ENCODE assay signal across 18 cellular contexts in genomic region chr2:143219266-143219665, GRCh38.
"Had no signal": no experiment of that assay in that cellular context is flagged by ENCODE, and none has a peak within 500 bp of the region (broad histone marks: within the 10 kb centered on the region; RNA-seq: fewer than 3 reads in every experiment).

No MANE protein-coding gene starts in this region.

- H3K27ac Mint-ChIP-seq: activated CD4-positive, alpha-beta T cell treated with anti-CD3 and anti-CD28 coated beads, Interleukin-2, amount 10 ng/mL, durations not matched to agents 24 days and 14 days; activated CD8-positive, alpha-beta T cell treated with anti-CD3 and anti-CD28 coated beads, Interleukin-2, amount 10 ng/mL, durations not matched to agents 7 days and 5 days; T-helper 2 cell treated with Interferon-gamma antibody and Interleukin-4, amounts not matched to agents 5 μg/mL and 100 μg/mL, for 36 hours had no signal

- H3K27me3 ChIP-seq: ascending aorta, breast epithelium, dorsolateral prefrontal cortex, hepatocyte, thyroid gland had no signal

- DNase-seq: activated CD4-positive, alpha-beta T cell treated with anti-CD3 and anti-CD28 coated beads, Interleukin-2, amount 10 ng/mL, durations not matched to agents 24 days and 14 days; activated CD4-positive, CD25-positive, alpha-beta regulatory T cell; activated CD8-positive, alpha-beta memory T cell treated with anti-CD3 and anti-CD28 coated beads, Interleukin-2, amount 50 U/mL, for 4 hours; activated CD8-positive, alpha-beta T cell treated with anti-CD3 and anti-CD28 coated beads, Interleukin-2, amount 10 ng/mL, durations not matched to agents 7 days and 5 days; activated gamma-delta T cell; activated T-cell treated with anti-CD3 and anti-CD28 coated beads, Interleukin-2, amount 50 U/mL, for 48 hours; dorsolateral prefrontal cortex; islet precursor cell; naive B cell; stimulated activated CD4-positive, alpha-beta T cell treated with anti-CD3 and anti-CD28 coated beads, Interleukin-12 subunit alpha, Interleukin-12 subunit beta, amount 100 ng/mL, for 4 hours; thyroid gland had no signal

- H3K27ac ChIP-seq: ascending aorta, breast epithelium, dorsolateral prefrontal cortex, hepatocyte, parathyroid adenoma, thyroid gland had no signal

- H3K9me3 Mint-ChIP-seq: activated CD4-positive, alpha-beta T cell treated with anti-CD3 and anti-CD28 coated beads, Interleukin-2, amount 10 ng/mL, durations not matched to agents 24 days and 14 days; naive B cell; stimulated activated effector memory CD8-positive, alpha-beta T cell treated with anti-CD3 and anti-CD28 coated beads, Interleukin-12 subunit alpha, Interleukin-12 subunit beta, amount 100 ng/mL, for 72 hours; T-helper 2 cell treated with Interferon-gamma antibody and Interleukin-4, amounts not matched to agents 5 μg/mL and 100 μg/mL, for 36 hours had no signal

- ATAC-seq: activated CD8-positive, alpha-beta T cell treated with anti-CD3 and anti-CD28 coated beads, Interleukin-2, amount 10 ng/mL, durations not matched to agents 7 days and 5 days; left lobe of liver; stimulated activated effector memory CD8-positive, alpha-beta T cell treated with anti-CD3 and anti-CD28 coated beads, Interleukin-12 subunit alpha, Interleukin-12 subunit beta, amount 100 ng/mL, for 72 hours had no signal

- H3K4me1 ChIP-seq: ascending aorta, breast epithelium, parathyroid adenoma, thyroid gland had no signal

- H3K4me3 Mint-ChIP-seq: activated CD4-positive, alpha-beta T cell treated with anti-CD3 and anti-CD28 coated beads, Interleukin-2, amount 10 ng/mL, durations not matched to agents 24 days and 14 days; activated CD8-positive, alpha-beta T cell treated with anti-CD3 and anti-CD28 coated beads, Interleukin-2, amount 10 ng/mL, durations not matched to agents 7 days and 5 days; naive B cell; stimulated activated effector memory CD8-positive, alpha-beta T cell treated with anti-CD3 and anti-CD28 coated beads, Interleukin-12 subunit alpha, Interleukin-12 subunit beta, amount 100 ng/mL, for 72 hours; T-helper 2 cell treated with Interferon-gamma antibody and Interleukin-4, amounts not matched to agents 5 μg/mL and 100 μg/mL, for 36 hours had no signal

- H3K36me3 ChIP-seq: ascending aorta, breast epithelium, thyroid gland had no signal

- H3K4me3 ChIP-seq: ascending aorta, breast epithelium, dorsolateral prefrontal cortex, hepatocyte, thyroid gland had no signal

- H3K9me3 ChIP-seq: ascending aorta, breast epithelium, thyroid gland had no signal

- H3K27me3 Mint-ChIP-seq: activated CD4-positive, alpha-beta T cell treated with anti-CD3 and anti-CD28 coated beads, Interleukin-2, amount 10 ng/mL, durations not matched to agents 24 days and 14 days; naive B cell had no signal
